Comparison of ENCODE assay signal across 8 cellular contexts in genomic region chrX:119565110-119565663, GRCh38. TPM values are rescaled to one million over a fixed set of nuclear protein-coding genes. Genes with fewer than 3 reads are reported as not detected.
DNase-seq lines count a peak whose midpoint lies in the region; ATAC-seq and TF ChIP-seq lines count a peak whose summit lies in the region.

STEEP1 (minus strand) TSS chrX:119565409; CDS start chrX:119565355, 54 bp downstream.

- peak within 1 kb of the TSS; percentile 65 for H3K4me2 ChIP-seq in parathyroid adenoma (ENCODE audit: low read length)

- H3K9me3 ChIP-seq in cardiac muscle cell (ENCODE audit: low read depth) (no peaks in the 10 kb centered on the region), parathyroid adenoma (ENCODE audit: control insufficient read depth, low read length) (no peaks in the 10 kb centered on the region), tibial artery (no peaks in the 10 kb centered on the region)

- H3K4me1 ChIP-seq in cardiac muscle cell (ENCODE audit: low read depth) = no peaks in the 10 kb centered on the region
- no peaks in the 10 kb centered on the region for H3K4me1 ChIP-seq in parathyroid adenoma
- peaks cover 0 to 8% (median 5%) of the 10 kb centered on the region in 4 donors for H3K4me1 ChIP-seq in tibial artery

- ATAC-seq in HG02763 (IDR thresholded peaks at IDR 0.05; ENCODE audit: unreplicated experiment) = peak; percentile 83

- H3K36me3 ChIP-seq in cardiac muscle cell = no peaks in the 10 kb centered on the region
- H3K36me3 ChIP-seq in parathyroid adenoma (ENCODE audit: control insufficient read depth, insufficient read depth, low read length) = no peaks in the 10 kb centered on the region
- H3K36me3 ChIP-seq in tibial artery = no peaks in the 10 kb centered on the region

- H3K27ac ChIP-seq in cardiac muscle cell (peak within 1 kb of the TSS; percentile 70), parathyroid adenoma (peak within 1 kb of the TSS; percentile 67), tibial artery (peak within 1 kb of the TSS; percentile 80)

- H3K9ac ChIP-seq in parathyroid adenoma = no peak within 1 kb of the TSS

- H2AFZ ChIP-seq in parathyroid adenoma = peak within 1 kb of the TSS; percentile 44

- no peaks in the 10 kb centered on the region for H3K79me2 ChIP-seq in parathyroid adenoma

- DNase-seq in GM10266 (ENCODE audit: extremely low spot score) = peak; percentile 79
- DNase-seq in NCI-H1436 (lab: John Stamatoyannopoulos, UW) = peak; percentile 95
- peak; percentile 92 for DNase-seq in SW480 (ENCODE audit: low spot score)
- DNase-seq in activated naive CD8-positive, alpha-beta T cell treated with anti-CD3 and anti-CD28 coated beads, Interleukin-2, amount 50 U/mL, for 16 hours (ENCODE audit: low read depth, low spot score) = peak; percentile 67
- peak; percentile 91 to 96 for DNase-seq in cardiac muscle cell (ENCODE audit: low read depth in 1 of 2, low spot score in 1 of 2)
- peak; percentile 86 to 93 for DNase-seq in tibial artery

- H3K27me3 ChIP-seq in cardiac muscle cell (no peaks in the 10 kb centered on the region), parathyroid adenoma (ENCODE audit: control insufficient read depth, insufficient read depth, low read length) (no peaks in the 10 kb centered on the region), tibial artery (no peaks in the 10 kb centered on the region)

- TF ChIP-seq CTCF in GM10266 (IDR thresholded peaks at IDR 0.05; ENCODE audit: control insufficient read depth, insufficient read depth, low read depth, missing control alignments) (no peak), cardiac muscle cell (IDR thresholded peaks at IDR 0.05; ENCODE audit: low read depth, low read length) (no peak), parathyroid adenoma (IDR thresholded peaks at IDR 0.05) (no peak), tibial artery (IDR thresholded peaks at IDR 0.05) (no peak)

- intact Hi-C loops in tibial artery (cut with DNase I; ENCODE audit: low total_unique reads) = no loop called here

- peak within 1 kb of the TSS; percentile 58 for H3K4me3 ChIP-seq in cardiac muscle cell
- H3K4me3 ChIP-seq in parathyroid adenoma (ENCODE audit: low read depth, low read length) = peak within 1 kb of the TSS; percentile 66
- peak within 1 kb of the TSS; percentile 59 to 63 for H3K4me3 ChIP-seq in tibial artery

RNA-seq across cellular contexts. Expression of gene STEEP1, which starts in this region (rescaled TPM):
- total RNA-seq in cardiac muscle cell = 36.3 and 42.6 TPM in 2 replicates
- 11.2 and 15.8 TPM in 2 replicates for polyA plus RNA-seq in cardiac muscle cell

Comparison
In these comparisons a context has a peak if more than half of its experiments do, and no peak if none do; other contexts are left out.
1. Peak in every context shown above with its lines: DNase-seq, ATAC-seq, H3K4me3 ChIP-seq and H3K27ac ChIP-seq.